Comparison of ENCODE assay signal across 27 cellular contexts in the genomic region with DNA sequence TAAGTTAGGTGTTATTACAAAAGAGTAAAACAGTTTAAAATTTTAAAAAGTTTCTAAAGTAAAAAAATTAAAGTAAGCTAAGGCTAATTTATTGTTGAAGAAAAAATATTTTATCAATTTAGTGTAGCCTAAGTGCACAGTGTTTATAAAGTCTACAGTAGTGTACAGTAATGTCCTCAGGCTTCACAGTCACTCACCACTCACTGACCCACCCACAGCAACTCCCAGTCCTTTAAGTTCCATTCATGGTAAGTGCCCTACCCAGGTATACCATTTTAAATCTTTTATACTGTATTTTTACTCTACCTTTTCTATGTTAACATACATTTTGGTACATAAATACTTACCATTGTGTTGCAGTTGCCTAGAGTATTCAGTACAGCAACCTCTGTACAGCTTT.
"Had no signal": no experiment of that assay in that cellular context is flagged by ENCODE, and none has a peak within 500 bp of the region (broad histone marks: within the 10 kb centered on the region; RNA-seq: fewer than 3 reads in every experiment).

No MANE protein-coding gene starts in this region.

- H3K27ac ChIP-seq: hepatocyte, left ventricle myocardium inferior, pancreas, prostate gland, skin epidermis, stomach, thoracic aorta, tibial artery, upper lobe of right lung had no signal

- H3K36me3 ChIP-seq: left ventricle myocardium inferior, pancreas, prostate gland, stomach, thoracic aorta, tibial artery, upper lobe of right lung had no signal

- H3K4me3 ChIP-seq: hepatocyte, left ventricle myocardium inferior, lung, mucosa of descending colon, pancreas, prostate gland, skin epidermis, stomach, thoracic aorta, tibial artery, upper lobe of right lung had no signal

- H3K9me3 ChIP-seq: mucosa of descending colon, pancreas, prostate gland, thoracic aorta, tibial artery, upper lobe of right lung had no signal

- H3K4me1 ChIP-seq: left ventricle myocardium inferior, pancreas, prostate gland, stomach, tibial artery, upper lobe of right lung had no signal

- ATAC-seq: mucosa of descending colon; naive thymus-derived CD4-positive, alpha-beta T cell; natural killer cell treated with Interleukin-12 subunit alpha and Interleukin-12 subunit beta and Interleukin-15 and Interleukin-18, amount 100 ng/mL, for 72 hours; pancreas; right cardiac atrium; sciatic nerve; stimulated activated naive B cell treated with anti-CD40 and anti-IgM and Interleukin-4, amounts not matched to agents 10 μg/mL and 1 μg/mL and 100 μg/mL, for 72 hours; stimulated activated naive CD8-positive, alpha-beta T cell treated with anti-CD3 and anti-CD28 coated beads, Interleukin-15, Interleukin-2, amounts not matched to agents 100 U/mL and 50 U/mL, for 24 hours; upper lobe of right lung had no signal

- FAIRE-seq: pancreas, urothelium cell line had no signal

- DNase-seq: islet precursor cell; left ventricle myocardium inferior; midbrain; mucosa of descending colon; naive thymus-derived CD4-positive, alpha-beta T cell; pancreas; posterior cingulate gyrus; retina; right cardiac atrium; stimulated activated CD4-positive, alpha-beta T cell treated with anti-CD3 and anti-CD28 coated beads, Interleukin-12 subunit alpha, Interleukin-12 subunit beta, amount 100 ng/mL, for 4 hours; stimulated activated CD4-positive, alpha-beta T cell treated with anti-CD3 and anti-CD28 coated beads, Interleukin-15, amount 100 ng/mL, for 24 hours; stimulated activated CD4-positive, alpha-beta T cell treated with anti-CD3 and anti-CD28 coated beads, Interleukin-2, amount 100 ng/mL, for 24 hours; stimulated activated CD4-positive, alpha-beta T cell treated with anti-CD3 and anti-CD28 coated beads, Interleukin-4, amount 100 ng/mL, for 1 hour; stimulated activated naive B cell treated with anti-CD40 and anti-IgM and Interleukin-4, amounts not matched to agents 10 μg/mL and 1 μg/mL and 100 μg/mL, for 72 hours; stimulated activated naive CD8-positive, alpha-beta T cell treated with anti-CD3 and anti-CD28 coated beads, Interleukin-15, Interleukin-2, amounts not matched to agents 100 U/mL and 50 U/mL, for 24 hours; stomach; tibial artery; trophoblast cell; upper lobe of right lung had no signal

- H3K27me3 ChIP-seq: hepatocyte, pancreas, stomach, tibial artery, upper lobe of right lung had no signal
